In the genomic region with DNA sequence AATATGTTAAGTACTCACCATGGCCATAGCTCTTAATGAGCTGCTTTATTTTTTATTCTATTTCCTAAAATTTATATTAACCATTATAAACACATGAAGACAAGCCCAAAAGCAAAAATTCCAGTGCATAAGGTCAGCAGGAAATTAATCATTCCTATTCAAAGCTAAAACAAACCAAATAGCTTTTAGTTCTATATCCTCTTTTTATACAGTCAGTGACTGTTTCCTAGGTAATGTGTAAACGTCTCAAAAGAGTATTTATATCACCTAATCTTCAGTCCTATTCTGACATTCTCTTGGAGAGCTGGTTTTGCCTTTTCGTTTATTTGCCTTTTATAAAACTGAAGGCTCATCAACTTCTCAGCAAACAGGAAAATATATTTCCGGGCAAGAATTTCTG, we compare ENCODE assay signal across 19 cellular contexts. TPM values are rescaled to one million over a fixed set of nuclear protein-coding genes. Genes with fewer than 3 reads are reported as not detected.
A peak's percentile ranks its signal among the peaks of the same experiment; 100 is the strongest.
DNase-seq lines count a peak whose midpoint lies in the region; ATAC-seq and TF ChIP-seq lines count a peak whose summit lies in the region.
"Had no signal": no experiment of that assay in that cellular context is flagged by ENCODE, and none has a peak within 500 bp of the region (broad histone marks: within the 10 kb centered on the region; RNA-seq: fewer than 3 reads in every experiment).

No MANE protein-coding gene starts in this region.

- peaks cover 28% of the 10 kb centered on the region for H3K79me2 ChIP-seq in PC-3 (ENCODE audit: low read length)

- CTCF ChIA-PET in PC-3 (lab: Charles Lee) = interaction anchor here (0.7 to 1.1 kb wide), 2 partner anchors 64 to 121 kb away, joined by 5 read pairs; a partner anchor contains a TSS

- BruUV-seq in PC-3 (replicated peaks; lab: Mats Ljungman, UMichigan) = no TSS peak

- no peak for TF ChIP-seq CTCF in PC-3 (conservative IDR thresholded peaks at IDR 0.05; ENCODE audit: low read depth, low read length)
- no peak for TF ChIP-seq CTCF in upper lobe of right lung (IDR thresholded peaks at IDR 0.05)

- H3K4me3 ChIP-seq in PC-3 (ENCODE audit: low read length) (peak overlapping the region; percentile 1; the same call in 1 of the 2 replicates), upper lobe of right lung (no peak overlapping the region)
- H3K4me3 ChIP-seq: A549, GM23338 had no signal

- H3K36me3 ChIP-seq in PC-3 (ENCODE audit: low read depth, low read length) (peaks cover 22% of the 10 kb centered on the region), upper lobe of right lung (peaks cover 55% of the 10 kb centered on the region)

- H3K4me1 ChIP-seq in PC-3 (ENCODE audit: insufficient read depth, low read length) = peaks cover 37% of the 10 kb centered on the region
- peaks cover 28% of the 10 kb centered on the region for H3K4me1 ChIP-seq in upper lobe of right lung

- H2AFZ ChIP-seq in PC-3 (ENCODE audit: low read length) = no peak overlapping the region
- H2AFZ ChIP-seq: GM23338 had no signal

- no peaks in the 10 kb centered on the region for H4K20me1 ChIP-seq in PC-3 (ENCODE audit: low read length)

- H3K4me2 ChIP-seq in PC-3 (ENCODE audit: low read length) = peak overlapping the region; percentile 48
- H3K4me2 ChIP-seq: A549, GM23338, SK-N-SH had no signal

- peaks cover 7% of the 10 kb centered on the region for H3F3A ChIP-seq in PC-3 (ENCODE audit: low read length, unreplicated experiment)

- H3K27ac ChIP-seq in PC-3 (ENCODE audit: low read length) (peak overlapping the region; percentile 63), upper lobe of right lung (no peak overlapping the region)
- H3K27ac ChIP-seq: A549 had no signal

- no peaks in the 10 kb centered on the region for H3K9me2 ChIP-seq in PC-3 (replicated peaks; ENCODE audit: low read length)
- H3K9me2 ChIP-seq: SK-N-SH had no signal

- intact Hi-C loops in PC-3 (cut with micrococcal nuclease) (loop anchor here (1.0 to 2.0 kb wide), 2 partner anchors 24 to 230 kb away; no protein-coding TSS in a partner anchor), upper lobe of right lung (cut with DNase I) (no loop called here)

- ATAC-seq in PC-3 = peak; percentile 48
- ATAC-seq in upper lobe of right lung = no peak
- ATAC-seq: A549, GM23338, Right ventricle myocardium inferior had no signal

- DNase-seq in ELR (ENCODE audit: low read depth) (peak; percentile 35), PC-3 (peak; percentile 65), dermis microvascular lymphatic vessel endothelial cell (ENCODE audit: low read depth in 2 of 2) (peak; percentile 61 to 83), glomerular endothelial cell (ENCODE audit: extremely low read depth, low read depth, low spot score) (peak; percentile 72), GM19238 (ENCODE audit: insufficient read length, low spot score) (no peak), upper lobe of right lung (no peak)
- no peak for DNase-seq in activated CD4-positive, alpha-beta T cell treated with anti-CD3 and anti-CD28 coated beads, Interleukin-2, amount 50 U/mL, for 4 hours
- DNase-seq in activated CD8-positive, alpha-beta memory T cell treated with anti-CD3 and anti-CD28 coated beads, Interleukin-2, amount 50 U/mL, for 4 hours = no peak
- DNase-seq: AML-193, Calu3, DMS79, NCI-H1436, NCI-H2029 treated with DMSO at 0.1 percent for 48 hours, NCI-H524 treated with DMSO at 0.1 percent for 48 hours, OCI-M1, SK-N-SH had no signal

- no peaks in the 10 kb centered on the region for H3K27me3 ChIP-seq in PC-3 (ENCODE audit: low read length)
- H3K27me3 ChIP-seq in upper lobe of right lung = no peaks in the 10 kb centered on the region

- POLR2A ChIA-PET in PC-3 (lab: Charles Lee; ENCODE audit: unreplicated experiment) = interaction anchor here (0.5 to 1.4 kb wide), 12 partner anchors 9 to 720 kb away, joined by 3 to 23 read pairs (median 4); a partner anchor contains a TSS

- H3K9ac ChIP-seq in PC-3 (ENCODE audit: low read length) = peak overlapping the region; percentile 24; the same call in 1 of the 2 replicates
- H3K9ac ChIP-seq: SK-N-SH had no signal

- H3K9me3 ChIP-seq in PC-3 (ENCODE audit: low read length) (no peaks in the 10 kb centered on the region), upper lobe of right lung (no peaks in the 10 kb centered on the region)
- H3K9me3 ChIP-seq: A549, SK-N-SH had no signal

RNA-seq across cellular contexts. Expression of a gene that starts 4.2 kb away (rescaled TPM):
- 9.6 and 15.6 TPM in 2 replicates for total RNA-seq in PC-3 (2014; rRNA removed)
- 10.7 and 10.9 TPM in 2 replicates for total RNA-seq in dermis microvascular lymphatic vessel endothelial cell
- total RNA-seq in glomerular endothelial cell = 20.4 and 41.5 TPM in 2 replicates
- 32.2 TPM for total RNA-seq in upper lobe of right lung

RNA-seq across cellular contexts. Expression of a gene that starts 28.0 kb away (rescaled TPM):
- not detected in 2 replicates for total RNA-seq in PC-3 (2014; rRNA removed)
- not detected in 2 replicates for total RNA-seq in dermis microvascular lymphatic vessel endothelial cell
- total RNA-seq in glomerular endothelial cell = 0.47 TPM in 1 of 2 replicates, not detected in the other
- total RNA-seq in upper lobe of right lung = 1.2 TPM
- total RNA-seq: Calu3, GM23338, Right ventricle myocardium inferior had no signal

Comparison
In these comparisons a context has a peak if more than half of its experiments do, and no peak if none do; other contexts are left out.
1. DNase-seq: peak in ELR (single experiment), PC-3 (single experiment), dermis microvascular lymphatic vessel endothelial cell (2 of 2) and glomerular endothelial cell (single experiment); none in GM19238 (single experiment), activated CD4-positive, alpha-beta T cell treated with anti-CD3 and anti-CD28 coated beads, Interleukin-2, amount 50 U/mL, for 4 hours (0 of 2), activated CD8-positive, alpha-beta memory T cell treated with anti-CD3 and anti-CD28 coated beads, Interleukin-2, amount 50 U/mL, for 4 hours (single experiment) and upper lobe of right lung (single experiment).